In the genomic region with DNA sequence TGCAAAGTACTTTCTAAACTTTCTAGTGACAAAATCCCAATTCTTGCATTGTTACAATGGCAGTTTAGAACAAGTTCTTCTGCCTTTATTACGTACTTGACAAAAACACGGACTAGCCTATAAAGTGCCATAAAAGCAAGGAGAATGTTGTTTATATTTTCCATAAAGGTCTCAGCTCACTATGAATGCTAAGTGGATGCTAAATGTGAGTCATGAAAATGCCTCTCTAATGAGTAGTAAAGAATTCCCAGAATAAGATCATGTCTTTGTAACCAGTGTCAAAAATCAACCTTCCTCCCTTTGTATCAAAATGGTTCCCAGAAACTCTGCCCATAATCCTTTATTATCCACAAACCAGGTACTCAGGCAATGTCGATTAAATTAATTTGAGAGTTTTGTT, we compare ENCODE assay signal across 21 cellular contexts.
DNase-seq lines count a peak whose midpoint lies in the region; ATAC-seq and TF ChIP-seq lines count a peak whose summit lies in the region.
"Had no signal": no experiment of that assay in that cellular context is flagged by ENCODE, and none has a peak within 500 bp of the region (broad histone marks: within the 10 kb centered on the region; RNA-seq: fewer than 3 reads in every experiment).

No MANE protein-coding gene starts in this region.

- H3K4me3 ChIP-seq in AG09309 (ENCODE audit: control insufficient read depth, low read depth, low read length) (no peak overlapping the region), astrocyte of the spinal cord (ENCODE audit: low read depth, low read length) (no peak overlapping the region), thyroid gland (replicated peaks in 1 of 3) (no peak overlapping the region)
- H3K4me3 ChIP-seq: BLaER1, colonic mucosa, esophagus squamous epithelium, MG63, upper lobe of left lung had no signal

- H3K27me3 ChIP-seq in thyroid gland: no peaks in the 10 kb centered on the region
- H3K27me3 ChIP-seq: BLaER1, colonic mucosa, esophagus squamous epithelium, MG63, upper lobe of left lung had no signal

- TF ChIP-seq POLR2A in thyroid gland (IDR thresholded peaks at IDR 0.05): no peak

- ATAC-seq in HG02759 (IDR thresholded peaks at IDR 0.05; ENCODE audit: unreplicated experiment): no peak
- no peak for ATAC-seq in GM21381 (IDR thresholded peaks at IDR 0.05; ENCODE audit: unreplicated experiment)

- H3K9me3 ChIP-seq in thyroid gland: no peaks in the 10 kb centered on the region
- H3K9me3 ChIP-seq: BLaER1, colonic mucosa, esophagus squamous epithelium, MG63, upper lobe of left lung had no signal

- H3K27ac ChIP-seq in thyroid gland: no peak overlapping the region
- H3K27ac ChIP-seq: BLaER1, colonic mucosa, esophagus squamous epithelium, upper lobe of left lung had no signal

- intact Hi-C loops in thyroid gland (cut with DNase I): no loop called here

- DNase-seq in AG09309 (ENCODE audit: low read depth): peak; percentile 48
- DNase-seq in HT1080 (ENCODE audit: low read depth): peak; percentile 64
- DNase-seq in astrocyte of the spinal cord (ENCODE audit: low read depth, low spot score): peak; percentile 69
- DNase-seq in kidney tubule cell (ENCODE audit: low spot score): peak; percentile 63
- no peak for DNase-seq in thyroid gland
- DNase-seq in NCI-H1417 (lab: John Stamatoyannopoulos, UW): no peak
- DNase-seq: activated CD4-positive, CD25-positive, alpha-beta regulatory T cell; activated naive CD4-positive, alpha-beta T cell treated with anti-CD3 and anti-CD28 coated beads, Interleukin-2, amount 50 U/mL, for 16 hours; colonic mucosa; esophagus squamous epithelium; GOT3; immature natural killer cell; MG63; NCI-H2029 treated with DMSO at 0.1 percent for 48 hours; posterior cingulate gyrus; stimulated activated CD4-positive, alpha-beta T cell treated with anti-CD3 and anti-CD28 coated beads, Interleukin-1b, Interleukin-23, amount 100 ng/mL, for 48 hours; stimulated activated CD8-positive, alpha-beta memory T cell treated with anti-CD3 and anti-CD28 coated beads, Interleukin-4, amount 100 ng/mL, for 48 hours; upper lobe of left lung had no signal

- H3K4me1 ChIP-seq in thyroid gland: no peaks in the 10 kb centered on the region
- H3K4me1 ChIP-seq: BLaER1, colonic mucosa, esophagus squamous epithelium, upper lobe of left lung had no signal

- in situ Hi-C loops in astrocyte of the spinal cord (cut with HindIII; ENCODE audit: low sequenced_read_pairs): no loop called here

- H3K36me3 ChIP-seq in thyroid gland: no peaks in the 10 kb centered on the region
- H3K36me3 ChIP-seq: BLaER1, colonic mucosa, esophagus squamous epithelium, MG63, upper lobe of left lung had no signal

- 92% methylated on average over 3 of the region's 3 CpGs for WGBS in thyroid gland, 2 donors

- no peak for TF ChIP-seq CTCF in AG09309 (IDR thresholded peaks at IDR 0.05; ENCODE audit: control insufficient read depth, insufficient read depth, low read depth, low read length, missing control alignments)
- TF ChIP-seq CTCF in astrocyte of the spinal cord (IDR thresholded peaks at IDR 0.05; ENCODE audit: low read depth, low read length): no peak
- no peak for TF ChIP-seq CTCF in thyroid gland (IDR thresholded peaks at IDR 0.05)

Comparison
In these comparisons a context has a peak if more than half of its experiments do, and no peak if none do; other contexts are left out.
1. DNase-seq: peak in AG09309 (single experiment), HT1080 (single experiment), astrocyte of the spinal cord (single experiment) and kidney tubule cell (single experiment); none in thyroid gland (0 of 2) and NCI-H1417 (0 of 3).